9 cellular contexts compared by ENCODE assay signal in genomic region chr19:18161691-18162039, GRCh38.
DNase-seq lines count a peak whose midpoint lies in the region; ATAC-seq and TF ChIP-seq lines count a peak whose summit lies in the region.
"Had no signal": no experiment of that assay in that cellular context is flagged by ENCODE, and none has a peak within 500 bp of the region (broad histone marks: within the 10 kb centered on the region; RNA-seq: fewer than 3 reads in every experiment).

No MANE protein-coding gene starts in this region.

- peak overlapping the region; percentile 53 for H3K4me2 ChIP-seq in BLaER1

- no peaks in the 10 kb centered on the region for H3K9me3 ChIP-seq in BLaER1

- no peaks in the 10 kb centered on the region for H3K27me3 Mint-ChIP-seq in central memory CD8-positive, alpha-beta T cell
- no peaks in the 10 kb centered on the region for H3K27me3 Mint-ChIP-seq in nephron progenitor cell (ENCODE audit: low read depth, poor library complexity)
- H3K27me3 Mint-ChIP-seq: IgD-negative memory B cell had no signal

- no peak overlapping the region for H3K27ac Mint-ChIP-seq in central memory CD8-positive, alpha-beta T cell (ENCODE audit: low read depth)
- no peak overlapping the region for H3K27ac Mint-ChIP-seq in nephron progenitor cell

- H3K27me3 ChIP-seq in BLaER1, result no peaks in the 10 kb centered on the region

- H3K4me1 Mint-ChIP-seq in central memory CD8-positive, alpha-beta T cell, result peaks cover 11% of the 10 kb centered on the region
- peaks cover 21% of the 10 kb centered on the region for H3K4me1 Mint-ChIP-seq in nephron progenitor cell

- no peak for DNase-seq in central memory CD8-positive, alpha-beta T cell (ENCODE audit: low spot score in 2 of 2)
- DNase-seq in nephron progenitor cell (no peak), DMS114 treated with DMSO at 0.1 percent for 48 hours (lab: John Stamatoyannopoulos, UW; ENCODE audit: unreplicated experiment) (no peak)
- no peak for DNase-seq in activated CD8-positive, alpha-beta memory T cell treated with anti-CD3 and anti-CD28 coated beads for 24 hours

- H3K36me3 Mint-ChIP-seq in central memory CD8-positive, alpha-beta T cell (ENCODE audit: insufficient read depth), result peaks cover 28% of the 10 kb centered on the region
- peaks cover 28% of the 10 kb centered on the region for H3K36me3 Mint-ChIP-seq in nephron progenitor cell (ENCODE audit: low read depth)
- H3K36me3 Mint-ChIP-seq: IgD-negative memory B cell had no signal

- H4K20me1 ChIP-seq in BLaER1, result peaks cover 7% of the 10 kb centered on the region; the same call in 1 of the 2 replicates

- H3K9me3 Mint-ChIP-seq in central memory CD8-positive, alpha-beta T cell, result no peaks in the 10 kb centered on the region
- no peaks in the 10 kb centered on the region for H3K9me3 Mint-ChIP-seq in nephron progenitor cell
- H3K9me3 Mint-ChIP-seq: IgD-negative memory B cell had no signal

- H3K27ac ChIP-seq in BLaER1, result no peak overlapping the region

- TF ChIP-seq CTCF in nephron progenitor cell (IDR thresholded peaks at IDR 0.05), result no peak

- H3K4me3 ChIP-seq in BLaER1, result no peak overlapping the region

- peaks cover 32% of the 10 kb centered on the region for H3K4me1 ChIP-seq in BLaER1

- H3K4me3 Mint-ChIP-seq in central memory CD8-positive, alpha-beta T cell, result peak overlapping the region; percentile 54
- H3K4me3 Mint-ChIP-seq in nephron progenitor cell, result peak overlapping the region; percentile 49

- peaks cover 51% of the 10 kb centered on the region for H3K36me3 ChIP-seq in BLaER1

- H3K9ac ChIP-seq in BLaER1, result no peak overlapping the region

- peak; percentile 24 for ATAC-seq in HG03442 (IDR thresholded peaks at IDR 0.05; ENCODE audit: unreplicated experiment)
- ATAC-seq in central memory CD8-positive, alpha-beta T cell (replicated peaks; ENCODE audit: extremely low read depth, poor library complexity, severe bottlenecking), result no peak
- ATAC-seq in GM19395 (IDR thresholded peaks at IDR 0.05; ENCODE audit: unreplicated experiment), result no peak
- ATAC-seq in HG02610 (IDR thresholded peaks at IDR 0.05; ENCODE audit: unreplicated experiment), result no peak
